ENCODE assay signal across 20 cellular contexts in genomic region chr1:220604921-220605320, GRCh38.
DNase-seq lines count a peak whose midpoint lies in the region; ATAC-seq, FAIRE-seq and TF ChIP-seq lines count a peak whose summit lies in the region.
"Had no signal": no experiment of that assay in that cellular context is flagged by ENCODE, and none has a peak within 500 bp of the region (broad histone marks: within the 10 kb centered on the region; RNA-seq: fewer than 3 reads in every experiment).

No MANE protein-coding gene starts in this region.

- peak; percentile 31 for DNase-seq in DMS53 (lab: John Stamatoyannopoulos, UW)
- no peak for DNase-seq in DMS53 treated with DMSO at 0.1 percent for 48 hours (lab: John Stamatoyannopoulos, UW; ENCODE audit: unreplicated experiment)
- peak; percentile 10 for DNase-seq in epithelial cell of esophagus (ENCODE audit: low read depth)
- DNase-seq in pancreas: no peak
- DNase-seq in activated CD4-positive, alpha-beta memory T cell treated with anti-CD3 and anti-CD28 coated beads, Interleukin-2, amount 10 ng/mL, durations not matched to agents 7 days and 5 days: no peak
- DNase-seq: AML-193; Caco-2; Calu3; CD4-positive, alpha-beta T cell; CD8-positive, alpha-beta T cell; DMS79 treated with DMSO at 0.1 percent for 48 hours; GF-D8 had no signal

- intact Hi-C loops in pancreas (cut with DNase I): no loop called here

- H3K27ac Mint-ChIP-seq in activated CD4-positive, alpha-beta memory T cell treated with anti-CD3 and anti-CD28 coated beads, Interleukin-2, amount 10 ng/mL, durations not matched to agents 7 days and 5 days: no peak overlapping the region
- H3K27ac Mint-ChIP-seq: B cell; CD4-positive, alpha-beta T cell; CD8-positive, alpha-beta T cell had no signal

- 47 to 56% methylated on average over 3 of the region's 3 CpGs for WGBS in pancreas, 2 donors

- no peak for ATAC-seq in pancreas
- ATAC-seq: A549; CD8-positive, alpha-beta T cell had no signal

- H3K4me1 Mint-ChIP-seq in activated CD4-positive, alpha-beta memory T cell treated with anti-CD3 and anti-CD28 coated beads, Interleukin-2, amount 10 ng/mL, durations not matched to agents 7 days and 5 days: no peaks in the 10 kb centered on the region
- H3K4me1 Mint-ChIP-seq: B cell had no signal

- CTCF ChIA-PET in activated CD4-positive, alpha-beta memory T cell treated with anti-CD3 and anti-CD28 coated beads, Interleukin-2, amount 10 ng/mL, durations not matched to agents 7 days and 5 days (lab: Charles Lee): no interaction called here

- POLR2A ChIA-PET in activated CD4-positive, alpha-beta memory T cell treated with anti-CD3 and anti-CD28 coated beads, Interleukin-2, amount 10 ng/mL, durations not matched to agents 7 days and 5 days (lab: Charles Lee): no interaction called here

- H3K4me3 Mint-ChIP-seq in activated CD4-positive, alpha-beta memory T cell treated with anti-CD3 and anti-CD28 coated beads, Interleukin-2, amount 10 ng/mL, durations not matched to agents 7 days and 5 days: no peak overlapping the region
- H3K4me3 Mint-ChIP-seq: B cell; CD4-positive, alpha-beta T cell; CD8-positive, alpha-beta T cell had no signal

- no peaks in the 10 kb centered on the region for H3K9me3 ChIP-seq in pancreas
- H3K9me3 ChIP-seq: A549 had no signal

- H3K36me3 Mint-ChIP-seq in activated CD4-positive, alpha-beta memory T cell treated with anti-CD3 and anti-CD28 coated beads, Interleukin-2, amount 10 ng/mL, durations not matched to agents 7 days and 5 days (ENCODE audit: low read depth): no peaks in the 10 kb centered on the region
- H3K36me3 Mint-ChIP-seq: CD8-positive, alpha-beta T cell had no signal

- H3K4me3 ChIP-seq in epithelial cell of esophagus (ENCODE audit: low read length) (no peak overlapping the region), pancreas (no peak overlapping the region)
- H3K4me3 ChIP-seq: A549; BLaER1 treated with 17β-estradiol and CSF1 and Interleukin-3, amounts not matched to agents 10 nM and 100 nM had no signal

- H3K27me3 Mint-ChIP-seq in activated CD4-positive, alpha-beta memory T cell treated with anti-CD3 and anti-CD28 coated beads, Interleukin-2, amount 10 ng/mL, durations not matched to agents 7 days and 5 days: no peaks in the 10 kb centered on the region
- H3K27me3 Mint-ChIP-seq: B cell had no signal

- H3K9me3 Mint-ChIP-seq in activated CD4-positive, alpha-beta memory T cell treated with anti-CD3 and anti-CD28 coated beads, Interleukin-2, amount 10 ng/mL, durations not matched to agents 7 days and 5 days: no peaks in the 10 kb centered on the region

- H3K27ac ChIP-seq in VCaP: peak overlapping the region; percentile 53
- H3K27ac ChIP-seq in pancreas: no peak overlapping the region
- H3K27ac ChIP-seq: 22Rv1; A549; BLaER1 treated with 17β-estradiol and CSF1 and Interleukin-3, amounts not matched to agents 10 nM and 100 nM; C4-2B had no signal

- FAIRE-seq in pancreas (lab: Jason Lieb, UNC): no peak
- FAIRE-seq: A549, GM12891, GM19239 had no signal

- TF ChIP-seq CTCF in VCaP (conservative IDR thresholded peaks at IDR 0.05) (no peak), epithelial cell of esophagus (IDR thresholded peaks at IDR 0.05; ENCODE audit: insufficient read depth, low read depth, low read length, missing control alignments) (no peak), pancreas (IDR thresholded peaks at IDR 0.05) (no peak)

- H3K27me3 ChIP-seq in pancreas: no peaks in the 10 kb centered on the region
- H3K27me3 ChIP-seq: BLaER1 treated with 17β-estradiol and CSF1 and Interleukin-3, amounts not matched to agents 10 nM and 100 nM had no signal

- H3K4me1 ChIP-seq in pancreas: peaks cover 0 to 6% (median 0%) of the 10 kb centered on the region in 3 donors
- H3K4me1 ChIP-seq: A549; BLaER1 treated with 17β-estradiol and CSF1 and Interleukin-3, amounts not matched to agents 10 nM and 100 nM; Caco-2 had no signal

- H3K36me3 ChIP-seq in pancreas: no peaks in the 10 kb centered on the region
- H3K36me3 ChIP-seq: BLaER1 treated with 17β-estradiol and CSF1 and Interleukin-3, amounts not matched to agents 10 nM and 100 nM had no signal

Comparison
In these comparisons a context has a peak if more than half of its experiments do, and no peak if none do; other contexts are left out.
1. DNase-seq: peak in DMS53 (single experiment) and epithelial cell of esophagus (single experiment); none in DMS53 treated with DMSO at 0.1 percent for 48 hours (single experiment), pancreas (0 of 6) and activated CD4-positive, alpha-beta memory T cell treated with anti-CD3 and anti-CD28 coated beads, Interleukin-2, amount 10 ng/mL, durations not matched to agents 7 days and 5 days (single experiment).